9 cellular contexts compared by ENCODE assay signal in the genomic region with DNA sequence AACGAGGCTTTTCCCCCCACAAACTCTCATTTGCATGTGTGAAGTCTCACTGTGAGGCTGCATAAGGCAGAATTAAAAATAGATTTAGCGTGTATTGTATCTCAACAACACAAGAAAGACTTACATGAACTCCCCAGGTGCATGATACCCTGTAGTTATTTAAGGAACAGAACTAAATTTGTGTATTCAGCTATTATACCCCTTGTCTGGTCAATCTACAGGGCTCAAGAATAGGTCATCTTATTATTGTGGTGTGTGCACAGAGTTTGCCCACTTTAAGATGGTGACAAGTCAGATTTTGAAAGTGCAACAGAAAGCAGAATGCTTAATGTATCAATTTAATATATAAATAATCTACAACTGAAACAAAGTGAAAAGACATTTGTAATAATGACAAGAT.
"Had no signal": no experiment of that assay in that cellular context is flagged by ENCODE, and none has a peak within 500 bp of the region (broad histone marks: within the 10 kb centered on the region; RNA-seq: fewer than 3 reads in every experiment).

No MANE protein-coding gene starts in this region.

- H3K9ac ChIP-seq: GM23248 had no signal

- ATAC-seq: K562 had no signal

- H3K27ac ChIP-seq: GM23248 had no signal

- FAIRE-seq: H1, H54, HTR-8/SVneo, K562 had no signal

- DNase-seq: GM23248, H9, HCEC 1CT, IMR-90, KG1 had no signal

- H2AFZ ChIP-seq: GM23248 had no signal

- H3K4me3 ChIP-seq: GM23248, K562 had no signal
